ENCODE assay signal across 21 cellular contexts in genomic region chr4:88870428-88870827, GRCh38.
"Had no signal": no experiment of that assay in that cellular context is flagged by ENCODE, and none has a peak within 500 bp of the region (broad histone marks: within the 10 kb centered on the region; RNA-seq: fewer than 3 reads in every experiment).

No MANE protein-coding gene starts in this region.

- ATAC-seq: K562, T-cell had no signal

- DNase-seq: Kasumi-1, MV-4-11, NCI-H1048, NCI-H1105, NCI-H1417, NCI-H1436 treated with DMSO at 0.1 percent for 48 hours, NCI-H1694, NCI-H187 treated with DMSO at 0.1 percent for 48 hours, NCI-H2081 treated with DMSO at 0.1 percent for 48 hours, NCI-H2171, NCI-H226, NCI-H446, NCI-H524, NCI-H526 treated with DMSO at 0.1 percent for 48 hours, NCI-H748 treated with DMSO at 0.1 percent for 48 hours, Right ventricle myocardium superior, RPMI8226, SK-N-SH, SW 1271, T-cell had no signal
